ENCODE assay signal across 9 cellular contexts in genomic region chr3:69309810-69310209, GRCh38.
DNase-seq lines count a peak whose midpoint lies in the region; ATAC-seq and TF ChIP-seq lines count a peak whose summit lies in the region.
"Had no signal": no experiment of that assay in that cellular context is flagged by ENCODE, and none has a peak within 500 bp of the region (broad histone marks: within the 10 kb centered on the region; RNA-seq: fewer than 3 reads in every experiment).

No MANE protein-coding gene starts in this region.

- peaks cover 3% of the 10 kb centered on the region for H3K4me1 Mint-ChIP-seq in endothelial cell (ENCODE audit: unreplicated experiment)

- no peak overlapping the region for H3K4me2 ChIP-seq in neural cell (ENCODE audit: low read length)

- TF ChIP-seq RAD21 in neural cell (conservative IDR thresholded peaks at IDR 0.05), result no peak

- no peaks in the 10 kb centered on the region for H3K27me3 Mint-ChIP-seq in endothelial cell (ENCODE audit: unreplicated experiment)

- no peaks in the 10 kb centered on the region for H3K36me3 ChIP-seq in neural cell (ENCODE audit: insufficient read depth, low read length)

- H3K9ac ChIP-seq in neural cell (ENCODE audit: low read length), result no peak overlapping the region

- H3F3A ChIP-seq in neural cell (ENCODE audit: insufficient read depth, low read length, poor library complexity, severe bottlenecking), result no peaks in the 10 kb centered on the region

- H3K27ac ChIP-seq in neural cell (ENCODE audit: low read length), result no peak overlapping the region

- DNase-seq in GM12864 (ENCODE audit: low read depth) (no peak), NCI-H460 (ENCODE audit: extremely low read depth, low read depth) (peak; percentile 19), endothelial cell (ENCODE audit: low spot score) (peak; percentile 6), NCI-H226 (no peak), ureter (ENCODE audit: low spot score) (no peak), GDM1 (lab: John Stamatoyannopoulos, UW) (no peak)
- DNase-seq: NCI-H446 treated with DMSO at 0.1 percent for 48 hours had no signal

- H3K27me3 ChIP-seq in neural cell (ENCODE audit: insufficient read depth, low read depth, low read length), result no peaks in the 10 kb centered on the region

- H3K4me3 ChIP-seq in GM12864 (ENCODE audit: low read depth, low read length), result no peak overlapping the region
- H3K4me3 ChIP-seq in neural cell (ENCODE audit: low read length), result no peak overlapping the region

- no peak overlapping the region for H2AFZ ChIP-seq in neural cell (ENCODE audit: low read depth, low read length)

- no peaks in the 10 kb centered on the region for H3K9me3 Mint-ChIP-seq in endothelial cell (ENCODE audit: unreplicated experiment)

- no peak for ATAC-seq in HG03442 (IDR thresholded peaks at IDR 0.05; ENCODE audit: unreplicated experiment)

- H3K36me3 Mint-ChIP-seq in endothelial cell (ENCODE audit: low read depth, unreplicated experiment), result peaks cover 15% of the 10 kb centered on the region

- H3K27ac Mint-ChIP-seq in endothelial cell (ENCODE audit: unreplicated experiment), result no peak overlapping the region

- H3K9me3 ChIP-seq in neural cell (ENCODE audit: low read length), result no peaks in the 10 kb centered on the region

- H4K20me1 ChIP-seq in neural cell (ENCODE audit: insufficient read depth), result no peaks in the 10 kb centered on the region

- H3K9me2 ChIP-seq in neural cell (ENCODE audit: insufficient read depth, low read length), result no peaks in the 10 kb centered on the region

- TF ChIP-seq CTCF in GM12864 (IDR thresholded peaks at IDR 0.05; ENCODE audit: low read depth, low read length, missing control alignments) (peak; percentile 39), endothelial cell (IDR thresholded peaks at IDR 0.05; ENCODE audit: unreplicated experiment) (no peak), neural cell (IDR thresholded peaks at IDR 0.05; ENCODE audit: poor library complexity, severe bottlenecking) (peak; percentile 36)

- H3K79me2 ChIP-seq in neural cell (replicated peaks; ENCODE audit: insufficient read depth, low read length), result no peaks in the 10 kb centered on the region

- no peak overlapping the region for H3K4me3 Mint-ChIP-seq in endothelial cell (ENCODE audit: unreplicated experiment)

- no peak for TF ChIP-seq EP300 in neural cell (conservative IDR thresholded peaks at IDR 0.05; ENCODE audit: poor library complexity, severe bottlenecking)

TF ChIP-seq in neural cell, 6 proteins besides CTCF, POLR2A, EP300 and RAD21:
- TF ChIP-seq EZH2 (IDR thresholded peaks at IDR 0.05; ENCODE audit: borderline replicate concordance, insufficient read depth, low read length, poor library complexity, severe bottlenecking), result no peak
- TF ChIP-seq TAF1 (IDR thresholded peaks at IDR 0.05; ENCODE audit: low read depth), result no peak
TF ChIP-seq in neural cell: peak in this region for 0.

Comparison
In these comparisons a context has a peak if more than half of its experiments do, and no peak if none do; other contexts are left out.
1. DNase-seq: peak in NCI-H460 (single experiment) and endothelial cell (single experiment); none in GM12864 (single experiment), NCI-H226 (single experiment), ureter (single experiment) and GDM1 (single experiment).